In the genomic region with DNA sequence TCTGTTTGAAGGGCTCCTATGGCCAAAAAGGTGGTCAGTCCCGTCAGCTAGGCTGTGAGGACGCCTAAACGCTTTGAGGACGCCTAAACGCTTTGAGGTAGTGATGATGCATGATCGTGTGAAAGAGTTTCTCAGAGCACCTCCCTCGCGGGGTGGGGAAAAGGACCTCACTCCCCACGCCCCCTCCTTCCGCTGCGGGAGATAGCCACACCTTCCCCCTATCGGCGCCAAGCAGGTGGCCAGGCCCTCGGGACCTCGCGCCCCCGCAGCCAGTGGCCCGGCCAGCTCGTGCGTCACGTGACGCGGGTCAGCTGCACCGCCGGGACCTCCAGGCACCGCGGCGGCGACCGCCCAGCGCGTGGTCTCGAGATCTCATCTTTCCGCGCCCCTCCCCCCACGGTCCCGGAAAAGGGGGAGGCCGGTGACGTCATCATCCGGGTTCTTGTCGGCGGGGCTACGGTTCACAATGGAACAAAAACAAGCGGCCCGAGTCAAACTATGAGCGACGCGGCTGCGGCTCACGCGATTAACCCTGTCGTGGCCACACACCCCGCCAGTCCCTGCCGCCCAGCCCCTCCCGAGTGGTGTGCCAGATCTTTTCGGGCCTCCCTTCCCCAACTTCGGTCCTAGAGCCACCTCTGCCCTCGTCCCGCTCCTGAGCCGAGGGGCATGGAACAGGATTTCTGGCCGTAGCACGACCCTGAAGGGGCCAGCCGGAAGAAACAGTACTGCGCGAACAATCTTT, we compare ENCODE assay signal across 1 cellular context.
A peak's percentile ranks its signal among the peaks of the same experiment; 100 is the strongest.
TF ChIP-seq lines count a peak whose summit lies in the region.

No MANE protein-coding gene starts in this region.

TF ChIP-seq in HepG2, 621 proteins besides CTCF, POLR2A, EP300 and RAD21 (continued from another document and continues in another):
- TF ChIP-seq, protein P1, sequence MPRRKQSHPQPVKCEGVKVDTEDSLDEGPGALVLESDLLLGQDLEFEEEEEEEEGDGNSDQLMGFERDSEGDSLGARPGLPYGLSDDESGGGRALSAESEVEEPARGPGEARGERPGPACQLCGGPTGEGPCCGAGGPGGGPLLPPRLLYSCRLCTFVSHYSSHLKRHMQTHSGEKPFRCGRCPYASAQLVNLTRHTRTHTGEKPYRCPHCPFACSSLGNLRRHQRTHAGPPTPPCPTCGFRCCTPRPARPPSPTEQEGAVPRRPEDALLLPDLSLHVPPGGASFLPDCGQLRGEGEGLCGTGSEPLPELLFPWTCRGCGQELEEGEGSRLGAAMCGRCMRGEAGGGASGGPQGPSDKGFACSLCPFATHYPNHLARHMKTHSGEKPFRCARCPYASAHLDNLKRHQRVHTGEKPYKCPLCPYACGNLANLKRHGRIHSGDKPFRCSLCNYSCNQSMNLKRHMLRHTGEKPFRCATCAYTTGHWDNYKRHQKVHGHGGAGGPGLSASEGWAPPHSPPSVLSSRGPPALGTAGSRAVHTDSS (CRISPR knock-in tag; conservative IDR thresholded peaks at IDR 0.05), result no peak
- TF ChIP-seq NCOA5 (CRISPR knock-in tag; IDR thresholded peaks at IDR 0.05), result no peak
- TF ChIP-seq ZC3H4 (CRISPR knock-in tag; IDR thresholded peaks at IDR 0.05; ENCODE audit: borderline replicate concordance), result no peak; the same call in 1 of the 2 replicates
- TF ChIP-seq FIP1L1 (IDR thresholded peaks at IDR 0.05; ENCODE audit: borderline replicate concordance, insufficient read depth, low read depth, low read length), result no peak
- no peak for TF ChIP-seq ATRX (CRISPR knock-in tag; IDR thresholded peaks at IDR 0.05; ENCODE audit: borderline replicate concordance)
- TF ChIP-seq CREB1 (IDR thresholded peaks at IDR 0.05), result peak; percentile 99
- peak; percentile 92 for TF ChIP-seq CREB1 (CRISPR knock-in tag; IDR thresholded peaks at IDR 0.05)
- TF ChIP-seq CHD2 (IDR thresholded peaks at IDR 0.05; ENCODE audit: low read depth, low read length), result peak; percentile 57; the same call in 1 of the 2 replicates
- peak; percentile 85 for TF ChIP-seq POLR2AphosphoS5 (IDR thresholded peaks at IDR 0.05; ENCODE audit: low read depth, low read length)
- no peak for TF ChIP-seq RARG (CRISPR knock-in tag; IDR thresholded peaks at IDR 0.05; ENCODE audit: low read depth)
- 0 out of 2 replicates have a peak, but pooled peaks have one; percentile 43 for TF ChIP-seq KDM4B (CRISPR knock-in tag; IDR thresholded peaks at IDR 0.05)
- peak; percentile 74; the same call in 1 of the 2 replicates for TF ChIP-seq ARNT2 (CRISPR knock-in tag; IDR thresholded peaks at IDR 0.05; ENCODE audit: low read depth)
- no peak for TF ChIP-seq ZFYVE20 (CRISPR knock-in tag; IDR thresholded peaks at IDR 0.05; ENCODE audit: borderline replicate concordance, low read depth)
- peak; percentile 37 for TF ChIP-seq SRSF1 (optimal IDR thresholded peaks at IDR 0.05; ENCODE audit: low read depth, low read length)
- no peak for TF ChIP-seq NR3C1 (CRISPR knock-in tag; IDR thresholded peaks at IDR 0.05)
- TF ChIP-seq, protein P2, sequence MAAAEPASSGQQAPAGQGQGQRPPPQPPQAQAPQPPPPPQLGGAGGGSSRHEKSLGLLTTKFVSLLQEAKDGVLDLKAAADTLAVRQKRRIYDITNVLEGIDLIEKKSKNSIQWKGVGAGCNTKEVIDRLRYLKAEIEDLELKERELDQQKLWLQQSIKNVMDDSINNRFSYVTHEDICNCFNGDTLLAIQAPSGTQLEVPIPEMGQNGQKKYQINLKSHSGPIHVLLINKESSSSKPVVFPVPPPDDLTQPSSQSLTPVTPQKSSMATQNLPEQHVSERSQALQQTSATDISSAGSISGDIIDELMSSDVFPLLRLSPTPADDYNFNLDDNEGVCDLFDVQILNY (CRISPR knock-in tag; conservative IDR thresholded peaks at IDR 0.05), result no peak; the same call in 1 of the 2 replicates
- TF ChIP-seq GFI1 (CRISPR knock-in tag; IDR thresholded peaks at IDR 0.05; ENCODE audit: borderline replicate concordance), result no peak; the same call in 1 of the 2 replicates
- no peak for TF ChIP-seq ZNF557 (CRISPR knock-in tag; IDR thresholded peaks at IDR 0.05)
- peak; percentile 65 for TF ChIP-seq TAF1 (CRISPR knock-in tag; IDR thresholded peaks at IDR 0.05)
- TF ChIP-seq ZFP36L2 (CRISPR knock-in tag; IDR thresholded peaks at IDR 0.05), result no peak
- peak; percentile 90 for TF ChIP-seq ERF (CRISPR knock-in tag; IDR thresholded peaks at IDR 0.05)
- no peak for TF ChIP-seq ZNF7 (CRISPR knock-in tag; IDR thresholded peaks at IDR 0.05)
- TF ChIP-seq EHMT2 (IDR thresholded peaks at IDR 0.05; ENCODE audit: borderline replicate concordance, low read depth, low read length), result no peak
- TF ChIP-seq, protein P3, sequence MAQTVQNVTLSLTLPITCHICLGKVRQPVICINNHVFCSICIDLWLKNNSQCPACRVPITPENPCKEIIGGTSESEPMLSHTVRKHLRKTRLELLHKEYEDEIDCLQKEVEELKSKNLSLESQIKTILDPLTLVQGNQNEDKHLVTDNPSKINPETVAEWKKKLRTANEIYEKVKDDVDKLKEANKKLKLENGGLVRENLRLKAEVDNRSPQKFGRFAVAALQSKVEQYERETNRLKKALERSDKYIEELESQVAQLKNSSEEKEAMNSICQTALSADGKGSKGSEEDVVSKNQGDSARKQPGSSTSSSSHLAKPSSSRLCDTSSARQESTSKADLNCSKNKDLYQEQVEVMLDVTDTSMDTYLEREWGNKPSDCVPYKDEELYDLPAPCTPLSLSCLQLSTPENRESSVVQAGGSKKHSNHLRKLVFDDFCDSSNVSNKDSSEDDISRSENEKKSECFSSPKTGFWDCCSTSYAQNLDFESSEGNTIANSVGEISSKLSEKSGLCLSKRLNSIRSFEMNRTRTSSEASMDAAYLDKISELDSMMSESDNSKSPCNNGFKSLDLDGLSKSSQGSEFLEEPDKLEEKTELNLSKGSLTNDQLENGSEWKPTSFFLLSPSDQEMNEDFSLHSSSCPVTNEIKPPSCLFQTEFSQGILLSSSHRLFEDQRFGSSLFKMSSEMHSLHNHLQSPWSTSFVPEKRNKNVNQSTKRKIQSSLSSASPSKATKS (CRISPR knock-in tag; IDR thresholded peaks at IDR 0.05), result no peak
- TF ChIP-seq REL (CRISPR knock-in tag; conservative IDR thresholded peaks at IDR 0.05), result 0 out of 2 replicates have a peak, but pooled peaks have one; percentile 70
- no peak for TF ChIP-seq ZFP41 (CRISPR knock-in tag; IDR thresholded peaks at IDR 0.05; ENCODE audit: borderline replicate concordance)
- TF ChIP-seq, protein P4, sequence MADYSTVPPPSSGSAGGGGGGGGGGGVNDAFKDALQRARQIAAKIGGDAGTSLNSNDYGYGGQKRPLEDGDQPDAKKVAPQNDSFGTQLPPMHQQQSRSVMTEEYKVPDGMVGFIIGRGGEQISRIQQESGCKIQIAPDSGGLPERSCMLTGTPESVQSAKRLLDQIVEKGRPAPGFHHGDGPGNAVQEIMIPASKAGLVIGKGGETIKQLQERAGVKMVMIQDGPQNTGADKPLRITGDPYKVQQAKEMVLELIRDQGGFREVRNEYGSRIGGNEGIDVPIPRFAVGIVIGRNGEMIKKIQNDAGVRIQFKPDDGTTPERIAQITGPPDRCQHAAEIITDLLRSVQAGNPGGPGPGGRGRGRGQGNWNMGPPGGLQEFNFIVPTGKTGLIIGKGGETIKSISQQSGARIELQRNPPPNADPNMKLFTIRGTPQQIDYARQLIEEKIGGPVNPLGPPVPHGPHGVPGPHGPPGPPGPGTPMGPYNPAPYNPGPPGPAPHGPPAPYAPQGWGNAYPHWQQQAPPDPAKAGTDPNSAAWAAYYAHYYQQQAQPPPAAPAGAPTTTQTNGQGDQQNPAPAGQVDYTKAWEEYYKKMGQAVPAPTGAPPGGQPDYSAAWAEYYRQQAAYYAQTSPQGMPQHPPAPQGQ (CRISPR knock-in tag; IDR thresholded peaks at IDR 0.05; ENCODE audit: borderline replicate concordance), result no peak
- TF ChIP-seq ZNF510 (CRISPR knock-in tag; IDR thresholded peaks at IDR 0.05; ENCODE audit: low read depth), result no peak
- TF ChIP-seq, protein P5, sequence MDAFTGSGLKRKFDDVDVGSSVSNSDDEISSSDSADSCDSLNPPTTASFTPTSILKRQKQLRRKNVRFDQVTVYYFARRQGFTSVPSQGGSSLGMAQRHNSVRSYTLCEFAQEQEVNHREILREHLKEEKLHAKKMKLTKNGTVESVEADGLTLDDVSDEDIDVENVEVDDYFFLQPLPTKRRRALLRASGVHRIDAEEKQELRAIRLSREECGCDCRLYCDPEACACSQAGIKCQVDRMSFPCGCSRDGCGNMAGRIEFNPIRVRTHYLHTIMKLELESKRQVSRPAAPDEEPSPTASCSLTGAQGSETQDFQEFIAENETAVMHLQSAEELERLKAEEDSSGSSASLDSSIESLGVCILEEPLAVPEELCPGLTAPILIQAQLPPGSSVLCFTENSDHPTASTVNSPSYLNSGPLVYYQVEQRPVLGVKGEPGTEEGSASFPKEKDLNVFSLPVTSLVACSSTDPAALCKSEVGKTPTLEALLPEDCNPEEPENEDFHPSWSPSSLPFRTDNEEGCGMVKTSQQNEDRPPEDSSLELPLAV (CRISPR knock-in tag; conservative IDR thresholded peaks at IDR 0.05; ENCODE audit: low read depth), result no peak
- TF ChIP-seq SCMH1 (CRISPR knock-in tag; IDR thresholded peaks at IDR 0.05; ENCODE audit: borderline replicate concordance), result no peak
- TF ChIP-seq, protein P6, sequence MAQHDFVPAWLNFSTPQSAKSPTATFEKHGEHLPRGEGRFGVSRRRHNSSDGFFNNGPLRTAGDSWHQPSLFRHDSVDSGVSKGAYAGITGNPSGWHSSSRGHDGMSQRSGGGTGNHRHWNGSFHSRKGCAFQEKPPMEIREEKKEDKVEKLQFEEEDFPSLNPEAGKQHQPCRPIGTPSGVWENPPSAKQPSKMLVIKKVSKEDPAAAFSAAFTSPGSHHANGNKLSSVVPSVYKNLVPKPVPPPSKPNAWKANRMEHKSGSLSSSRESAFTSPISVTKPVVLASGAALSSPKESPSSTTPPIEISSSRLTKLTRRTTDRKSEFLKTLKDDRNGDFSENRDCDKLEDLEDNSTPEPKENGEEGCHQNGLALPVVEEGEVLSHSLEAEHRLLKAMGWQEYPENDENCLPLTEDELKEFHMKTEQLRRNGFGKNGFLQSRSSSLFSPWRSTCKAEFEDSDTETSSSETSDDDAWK (CRISPR knock-in tag; IDR thresholded peaks at IDR 0.05), result no peak
- TF ChIP-seq RFX5 (IDR thresholded peaks at IDR 0.05; ENCODE audit: low read depth, low read length), result no peak
- TF ChIP-seq ZNF263 (CRISPR knock-in tag; IDR thresholded peaks at IDR 0.05), result no peak
- TF ChIP-seq PHF21A (CRISPR knock-in tag; IDR thresholded peaks at IDR 0.05), result peak; percentile 59; the same call in 1 of the 2 replicates
- TF ChIP-seq, protein P7, sequence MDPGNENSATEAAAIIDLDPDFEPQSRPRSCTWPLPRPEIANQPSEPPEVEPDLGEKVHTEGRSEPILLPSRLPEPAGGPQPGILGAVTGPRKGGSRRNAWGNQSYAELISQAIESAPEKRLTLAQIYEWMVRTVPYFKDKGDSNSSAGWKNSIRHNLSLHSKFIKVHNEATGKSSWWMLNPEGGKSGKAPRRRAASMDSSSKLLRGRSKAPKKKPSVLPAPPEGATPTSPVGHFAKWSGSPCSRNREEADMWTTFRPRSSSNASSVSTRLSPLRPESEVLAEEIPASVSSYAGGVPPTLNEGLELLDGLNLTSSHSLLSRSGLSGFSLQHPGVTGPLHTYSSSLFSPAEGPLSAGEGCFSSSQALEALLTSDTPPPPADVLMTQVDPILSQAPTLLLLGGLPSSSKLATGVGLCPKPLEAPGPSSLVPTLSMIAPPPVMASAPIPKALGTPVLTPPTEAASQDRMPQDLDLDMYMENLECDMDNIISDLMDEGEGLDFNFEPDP (CRISPR knock-in tag; conservative IDR thresholded peaks at IDR 0.05), result no peak
- peak; percentile 85 for TF ChIP-seq POGZ (CRISPR knock-in tag; IDR thresholded peaks at IDR 0.05)
- no peak for TF ChIP-seq PPARG (CRISPR knock-in tag; conservative IDR thresholded peaks at IDR 0.05)
- TF ChIP-seq, protein P8, sequence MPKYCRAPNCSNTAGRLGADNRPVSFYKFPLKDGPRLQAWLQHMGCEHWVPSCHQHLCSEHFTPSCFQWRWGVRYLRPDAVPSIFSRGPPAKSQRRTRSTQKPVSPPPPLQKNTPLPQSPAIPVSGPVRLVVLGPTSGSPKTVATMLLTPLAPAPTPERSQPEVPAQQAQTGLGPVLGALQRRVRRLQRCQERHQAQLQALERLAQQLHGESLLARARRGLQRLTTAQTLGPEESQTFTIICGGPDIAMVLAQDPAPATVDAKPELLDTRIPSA (CRISPR knock-in tag; IDR thresholded peaks at IDR 0.05; ENCODE audit: borderline replicate concordance), result peak; percentile 30; the same call in 1 of the 2 replicates
- TF ChIP-seq FOSL1 (CRISPR knock-in tag; IDR thresholded peaks at IDR 0.05; ENCODE audit: borderline replicate concordance), result no peak
- TF ChIP-seq ZNF678 (CRISPR knock-in tag; IDR thresholded peaks at IDR 0.05), result no peak
- no peak for TF ChIP-seq ZNF44 (CRISPR knock-in tag; IDR thresholded peaks at IDR 0.05)
- TF ChIP-seq CEBPB (IDR thresholded peaks at IDR 0.05; ENCODE audit: borderline replicate concordance, low read depth, low read length), result no peak
- no peak for TF ChIP-seq MIER3 (CRISPR knock-in tag; IDR thresholded peaks at IDR 0.05; ENCODE audit: borderline replicate concordance)
- TF ChIP-seq MAFG (CRISPR knock-in tag; IDR thresholded peaks at IDR 0.05), result no peak
- no peak for TF ChIP-seq SUZ12 (IDR thresholded peaks at IDR 0.05; ENCODE audit: low read depth, low read length)
- TF ChIP-seq HNRNPUL1 (IDR thresholded peaks at IDR 0.05; ENCODE audit: low read depth, low read length), result no peak
- no peak; the same call in none of the 2 replicates for TF ChIP-seq KDM3A (CRISPR knock-in tag; IDR thresholded peaks at IDR 0.05; ENCODE audit: low read depth)
- no peak; the same call in 1 of the 2 replicates for TF ChIP-seq ZFP90 (CRISPR knock-in tag; IDR thresholded peaks at IDR 0.05; ENCODE audit: borderline replicate concordance)
- no peak for TF ChIP-seq SMARCE1 (IDR thresholded peaks at IDR 0.05; ENCODE audit: borderline replicate concordance)
- no peak for TF ChIP-seq ZNF850 (CRISPR knock-in tag; conservative IDR thresholded peaks at IDR 0.05)
- no peak; the same call in 1 of the 2 replicates for TF ChIP-seq KMT2A (CRISPR knock-in tag; IDR thresholded peaks at IDR 0.05)
- peak; percentile 25; the same call in 1 of the 2 replicates for TF ChIP-seq ARHGAP35 (CRISPR knock-in tag; IDR thresholded peaks at IDR 0.05; ENCODE audit: borderline replicate concordance)
- TF ChIP-seq, protein P9, sequence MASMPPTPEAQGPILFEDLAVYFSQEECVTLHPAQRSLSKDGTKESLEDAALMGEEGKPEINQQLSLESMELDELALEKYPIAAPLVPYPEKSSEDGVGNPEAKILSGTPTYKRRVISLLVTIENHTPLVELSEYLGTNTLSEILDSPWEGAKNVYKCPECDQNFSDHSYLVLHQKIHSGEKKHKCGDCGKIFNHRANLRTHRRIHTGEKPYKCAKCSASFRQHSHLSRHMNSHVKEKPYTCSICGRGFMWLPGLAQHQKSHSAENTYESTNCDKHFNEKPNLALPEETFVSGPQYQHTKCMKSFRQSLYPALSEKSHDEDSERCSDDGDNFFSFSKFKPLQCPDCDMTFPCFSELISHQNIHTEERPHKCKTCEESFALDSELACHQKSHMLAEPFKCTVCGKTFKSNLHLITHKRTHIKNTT (CRISPR knock-in tag; IDR thresholded peaks at IDR 0.05), result no peak
- TF ChIP-seq, protein P10, sequence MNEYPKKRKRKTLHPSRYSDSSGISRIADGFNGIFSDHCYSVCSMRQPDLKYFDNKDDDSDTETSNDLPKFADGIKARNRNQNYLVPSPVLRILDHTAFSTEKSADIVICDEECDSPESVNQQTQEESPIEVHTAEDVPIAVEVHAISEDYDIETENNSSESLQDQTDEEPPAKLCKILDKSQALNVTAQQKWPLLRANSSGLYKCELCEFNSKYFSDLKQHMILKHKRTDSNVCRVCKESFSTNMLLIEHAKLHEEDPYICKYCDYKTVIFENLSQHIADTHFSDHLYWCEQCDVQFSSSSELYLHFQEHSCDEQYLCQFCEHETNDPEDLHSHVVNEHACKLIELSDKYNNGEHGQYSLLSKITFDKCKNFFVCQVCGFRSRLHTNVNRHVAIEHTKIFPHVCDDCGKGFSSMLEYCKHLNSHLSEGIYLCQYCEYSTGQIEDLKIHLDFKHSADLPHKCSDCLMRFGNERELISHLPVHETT (CRISPR knock-in tag; conservative IDR thresholded peaks at IDR 0.05), result peak; percentile 82
- peak; percentile 78 for TF ChIP-seq ATF1 (CRISPR knock-in tag; IDR thresholded peaks at IDR 0.05)
